29 cellular contexts compared by ENCODE assay signal in the genomic region with DNA sequence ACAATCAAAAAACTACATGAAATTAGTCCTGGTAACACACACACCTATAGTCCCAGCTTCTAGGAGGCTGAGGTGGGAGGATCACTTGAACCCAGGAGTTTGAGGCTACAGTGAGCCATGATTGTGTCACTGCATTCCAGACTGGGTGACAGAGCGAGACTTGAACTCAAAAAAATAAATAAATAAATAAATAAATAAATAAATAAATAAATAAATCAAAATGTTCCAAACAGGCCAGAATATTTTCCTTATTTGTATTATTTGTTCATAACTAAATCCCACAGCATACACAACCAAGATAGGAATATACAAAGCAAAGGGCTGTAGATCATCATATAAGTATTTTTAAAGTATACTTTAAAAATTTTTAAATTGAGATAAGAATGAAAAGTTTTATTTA.
"Had no signal": no experiment of that assay in that cellular context is flagged by ENCODE, and none has a peak within 500 bp of the region (broad histone marks: within the 10 kb centered on the region; RNA-seq: fewer than 3 reads in every experiment).

No MANE protein-coding gene starts in this region.

- FAIRE-seq: urothelium cell line had no signal

- H3K9me3 Mint-ChIP-seq: type B pancreatic cell had no signal

- H3K27ac ChIP-seq: stomach, suprapubic skin, testis, thoracic aorta, thyroid gland, tibial artery, tibial nerve, transverse colon, upper lobe of left lung, upper lobe of right lung, uterus, vagina had no signal

- DNase-seq: stimulated activated CD4-positive, alpha-beta T cell treated with anti-CD3 and anti-CD28 coated beads, Interleukin-2, amount 100 ng/mL, for 48 hours; stimulated activated CD4-positive, alpha-beta T cell treated with anti-CD3 and anti-CD28 coated beads, Interleukin-4, amount 100 ng/mL, for 1 hour; stimulated activated CD4-positive, alpha-beta T cell treated with anti-CD3 and anti-CD28 coated beads, Interleukin-4, amount 100 ng/mL, for 24 hours; stimulated activated CD4-positive, alpha-beta T cell treated with anti-CD3 and anti-CD28 coated beads, Interleukin-4, amount 100 ng/mL, for 4 hours; stimulated activated CD8-positive, alpha-beta memory T cell treated with anti-CD3 and anti-CD28 coated beads, Interleukin-4, amount 100 ng/mL, for 48 hours; stimulated activated naive B cell treated with anti-CD40 and anti-IgM and Interleukin-4, amounts not matched to agents 10 μg/mL and 1 μg/mL and 100 μg/mL, for 72 hours; stimulated activated naive CD4-positive, alpha-beta T cell; stimulated activated naive CD4-positive, alpha-beta T cell treated with Interleukin-2 at 50 U/mL for 16 hours; stimulated activated naive CD8-positive, alpha-beta T cell treated with anti-CD3 and anti-CD28 coated beads, Interleukin-15, amount 100 ng/mL, for 72 hours; stimulated activated naive CD8-positive, alpha-beta T cell treated with anti-CD3 and anti-CD28 coated beads, Interleukin-15, Interleukin-2, amounts not matched to agents 100 U/mL and 50 U/mL, for 24 hours; stomach; substantia nigra; testis; thyroid gland; tibial artery; transverse colon; trophoblast cell; upper lobe of left lung; upper lobe of right lung; uterus had no signal

- H3K36me3 ChIP-seq: stomach, suprapubic skin, thoracic aorta, thyroid gland, tibial artery, tibial nerve, transverse colon, upper lobe of left lung, upper lobe of right lung, uterus, vagina had no signal

- H3K27me3 Mint-ChIP-seq: stimulated activated memory B cell treated with anti-CD40 and anti-IgM and Interleukin-4, amounts not matched to agents 10 μg/mL and 1 μg/mL and 100 μg/mL, for 72 hours; stimulated activated naive B cell treated with anti-CD40 and anti-IgM and Interleukin-4, amounts not matched to agents 10 μg/mL and 1 μg/mL and 100 μg/mL, for 72 hours; stimulated activated naive CD8-positive, alpha-beta T cell treated with anti-CD3 and anti-CD28 coated beads, Interleukin-15, amount 100 ng/mL, for 72 hours; stimulated activated naive CD8-positive, alpha-beta T cell treated with anti-CD3 and anti-CD28 coated beads, Interleukin-15, Interleukin-2, amounts not matched to agents 100 ng/mL and 50 ng/mL, for 24 hours; type B pancreatic cell had no signal

- H3K4me3 Mint-ChIP-seq: stimulated activated effector memory CD8-positive, alpha-beta T cell treated with anti-CD3 and anti-CD28 coated beads, Interleukin-12 subunit alpha, Interleukin-12 subunit beta, amount 100 ng/mL, for 72 hours; stimulated activated memory B cell treated with anti-CD40 and anti-IgM and Interleukin-4, amounts not matched to agents 10 μg/mL and 1 μg/mL and 100 μg/mL, for 72 hours; stimulated activated naive B cell treated with anti-CD40 and anti-IgM and Interleukin-4, amounts not matched to agents 10 μg/mL and 1 μg/mL and 100 μg/mL, for 72 hours; stimulated activated naive CD8-positive, alpha-beta T cell treated with anti-CD3 and anti-CD28 coated beads, Interleukin-15, amount 100 ng/mL, for 72 hours; stimulated activated naive CD8-positive, alpha-beta T cell treated with anti-CD3 and anti-CD28 coated beads, Interleukin-15, Interleukin-2, amounts not matched to agents 100 ng/mL and 50 ng/mL, for 24 hours; type B pancreatic cell had no signal

- ATAC-seq: stimulated activated effector memory CD8-positive, alpha-beta T cell treated with anti-CD3 and anti-CD28 coated beads, Interleukin-12 subunit alpha, Interleukin-12 subunit beta, amount 100 ng/mL, for 72 hours; stimulated activated memory B cell treated with anti-CD40 and anti-IgM and Interleukin-4, amounts not matched to agents 10 μg/mL and 1 μg/mL and 100 μg/mL, for 72 hours; stimulated activated naive B cell treated with anti-CD40 and anti-IgM and Interleukin-4, amounts not matched to agents 10 μg/mL and 1 μg/mL and 100 μg/mL, for 72 hours; stimulated activated naive CD8-positive, alpha-beta T cell treated with anti-CD3 and anti-CD28 coated beads, Interleukin-15, amount 100 ng/mL, for 72 hours; stimulated activated naive CD8-positive, alpha-beta T cell treated with anti-CD3 and anti-CD28 coated beads, Interleukin-15, Interleukin-2, amounts not matched to agents 100 U/mL and 50 U/mL, for 24 hours; upper lobe of right lung had no signal

- H3K27ac Mint-ChIP-seq: stimulated activated effector memory CD8-positive, alpha-beta T cell treated with anti-CD3 and anti-CD28 coated beads, Interleukin-12 subunit alpha, Interleukin-12 subunit beta, amount 100 ng/mL, for 72 hours; stimulated activated memory B cell treated with anti-CD40 and anti-IgM and Interleukin-4, amounts not matched to agents 10 μg/mL and 1 μg/mL and 100 μg/mL, for 72 hours; stimulated activated naive B cell treated with anti-CD40 and anti-IgM and Interleukin-4, amounts not matched to agents 10 μg/mL and 1 μg/mL and 100 μg/mL, for 72 hours; stimulated activated naive CD8-positive, alpha-beta T cell treated with anti-CD3 and anti-CD28 coated beads, Interleukin-15, amount 100 ng/mL, for 72 hours; stimulated activated naive CD8-positive, alpha-beta T cell treated with anti-CD3 and anti-CD28 coated beads, Interleukin-15, Interleukin-2, amounts not matched to agents 100 ng/mL and 50 ng/mL, for 24 hours; type B pancreatic cell had no signal

- H3K4me1 Mint-ChIP-seq: stimulated activated effector memory CD8-positive, alpha-beta T cell treated with anti-CD3 and anti-CD28 coated beads, Interleukin-12 subunit alpha, Interleukin-12 subunit beta, amount 100 ng/mL, for 72 hours; stimulated activated memory B cell treated with anti-CD40 and anti-IgM and Interleukin-4, amounts not matched to agents 10 μg/mL and 1 μg/mL and 100 μg/mL, for 72 hours; stimulated activated naive B cell treated with anti-CD40 and anti-IgM and Interleukin-4, amounts not matched to agents 10 μg/mL and 1 μg/mL and 100 μg/mL, for 72 hours; stimulated activated naive CD8-positive, alpha-beta T cell treated with anti-CD3 and anti-CD28 coated beads, Interleukin-15, amount 100 ng/mL, for 72 hours had no signal

- H3K4me3 ChIP-seq: stomach, suprapubic skin, testis, thoracic aorta, thyroid gland, tibial artery, tibial nerve, transverse colon, upper lobe of left lung, upper lobe of right lung, uterus, vagina had no signal

- H3K4me1 ChIP-seq: stomach, suprapubic skin, testis, thyroid gland, tibial artery, tibial nerve, transverse colon, upper lobe of left lung, upper lobe of right lung, uterus, vagina had no signal

- H3K36me3 Mint-ChIP-seq: stimulated activated effector memory CD8-positive, alpha-beta T cell treated with anti-CD3 and anti-CD28 coated beads, Interleukin-12 subunit alpha, Interleukin-12 subunit beta, amount 100 ng/mL, for 72 hours; stimulated activated memory B cell treated with anti-CD40 and anti-IgM and Interleukin-4, amounts not matched to agents 10 μg/mL and 1 μg/mL and 100 μg/mL, for 72 hours; stimulated activated naive B cell treated with anti-CD40 and anti-IgM and Interleukin-4, amounts not matched to agents 10 μg/mL and 1 μg/mL and 100 μg/mL, for 72 hours; type B pancreatic cell had no signal

- H3K9me3 ChIP-seq: stomach, suprapubic skin, testis, thoracic aorta, thyroid gland, tibial artery, tibial nerve, transverse colon, upper lobe of left lung, upper lobe of right lung, uterus, vagina had no signal
